ENCODE assay signal across 8 cellular contexts in the genomic region with DNA sequence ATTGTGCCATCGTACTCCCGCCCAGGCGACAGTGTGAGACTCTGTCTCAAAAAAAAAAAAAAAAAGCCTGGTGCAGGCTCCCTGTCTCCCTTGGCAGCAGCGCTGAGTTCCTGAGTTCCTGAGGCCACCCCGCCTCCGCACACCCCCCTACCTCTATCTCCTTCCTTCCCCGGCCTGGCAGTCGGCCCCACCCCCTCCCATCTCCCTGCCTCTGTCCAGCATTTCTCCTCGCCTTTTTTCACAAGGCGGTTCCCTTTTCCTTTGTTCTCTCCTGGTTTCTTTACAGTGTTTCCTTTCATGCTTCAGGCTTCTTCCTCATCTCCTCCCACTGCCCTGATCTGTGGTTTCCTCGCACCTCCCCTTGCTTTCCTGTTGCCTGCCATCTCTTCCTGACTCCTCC. TPM values are rescaled to one million over a fixed set of nuclear protein-coding genes. Genes with fewer than 3 reads are reported as not detected.
A peak's percentile ranks its signal among the peaks of the same experiment; 100 is the strongest.
DNase-seq lines count a peak whose midpoint lies in the region; ATAC-seq, FAIRE-seq and TF ChIP-seq lines count a peak whose summit lies in the region.

No MANE protein-coding gene starts in this region.

- H3K9me3 Mint-ChIP-seq in activated naive CD4-positive, alpha-beta T cell treated with anti-CD3 and anti-CD28 coated beads for 36 hours: no peaks in the 10 kb centered on the region
- no peaks in the 10 kb centered on the region for H3K9me3 Mint-ChIP-seq in stimulated activated effector memory CD8-positive, alpha-beta T cell treated with anti-CD3 and anti-CD28 coated beads, Interleukin-12 subunit alpha, Interleukin-12 subunit beta, amount 100 ng/mL, for 72 hours

- TF ChIP-seq CTCF in fibroblast of pulmonary artery (IDR thresholded peaks at IDR 0.05; ENCODE audit: low read length, missing control alignments): no peak

- H3K27me3 Mint-ChIP-seq in activated naive CD4-positive, alpha-beta T cell treated with anti-CD3 and anti-CD28 coated beads for 36 hours (ENCODE audit: low read depth): no peaks in the 10 kb centered on the region

- DNase-seq in activated naive CD4-positive, alpha-beta T cell treated with anti-CD3 and anti-CD28 coated beads for 36 hours: peak; percentile 35
- DNase-seq in activated naive CD4-positive, alpha-beta T cell (lab: John Stamatoyannopoulos, UW): no peak
- DNase-seq in SW480 (ENCODE audit: low spot score) (peak; percentile 80), fibroblast of pulmonary artery (ENCODE audit: low read depth) (peak; percentile 62), GM12892 (ENCODE audit: insufficient read length) (no peak), midbrain (lab: John Stamatoyannopoulos, UW) (no peak), NCI-H446 (lab: John Stamatoyannopoulos, UW) (no peak)
- no peak for DNase-seq in stimulated activated effector memory CD8-positive, alpha-beta T cell treated with anti-CD3 and anti-CD28 coated beads, Interleukin-12 subunit alpha, Interleukin-12 subunit beta, amount 100 ng/mL, for 72 hours (ENCODE audit: low spot score in 2 of 2)

- H3K27ac Mint-ChIP-seq in activated naive CD4-positive, alpha-beta T cell treated with anti-CD3 and anti-CD28 coated beads for 36 hours: peak overlapping the region; percentile 81
- peak overlapping the region; percentile 92 for H3K27ac Mint-ChIP-seq in stimulated activated effector memory CD8-positive, alpha-beta T cell treated with anti-CD3 and anti-CD28 coated beads, Interleukin-12 subunit alpha, Interleukin-12 subunit beta, amount 100 ng/mL, for 72 hours

- no peak for FAIRE-seq in GM12892 (lab: Jason Lieb, UNC)

- CTCF ChIA-PET in activated naive CD4-positive, alpha-beta T cell treated with anti-CD3 and anti-CD28 coated beads for 36 hours (lab: Charles Lee): interaction anchor here (1.4 kb wide), 1 partner anchor 14 kb away, joined by 3 read pairs; no protein-coding TSS in a partner anchor

- H3K4me3 ChIP-seq in fibroblast of pulmonary artery (replicated peaks; ENCODE audit: low read depth, low read length): no peak overlapping the region

- peaks cover 51% of the 10 kb centered on the region for H3K4me1 Mint-ChIP-seq in activated naive CD4-positive, alpha-beta T cell treated with anti-CD3 and anti-CD28 coated beads for 36 hours (ENCODE audit: low read depth)
- peaks cover 93% of the 10 kb centered on the region for H3K4me1 Mint-ChIP-seq in stimulated activated effector memory CD8-positive, alpha-beta T cell treated with anti-CD3 and anti-CD28 coated beads, Interleukin-12 subunit alpha, Interleukin-12 subunit beta, amount 100 ng/mL, for 72 hours

- H3K4me3 Mint-ChIP-seq in activated naive CD4-positive, alpha-beta T cell treated with anti-CD3 and anti-CD28 coated beads for 36 hours: peak overlapping the region; percentile 41
- peak overlapping the region; percentile 75 for H3K4me3 Mint-ChIP-seq in stimulated activated effector memory CD8-positive, alpha-beta T cell treated with anti-CD3 and anti-CD28 coated beads, Interleukin-12 subunit alpha, Interleukin-12 subunit beta, amount 100 ng/mL, for 72 hours

- no peaks in the 10 kb centered on the region for H3K36me3 Mint-ChIP-seq in activated naive CD4-positive, alpha-beta T cell treated with anti-CD3 and anti-CD28 coated beads for 36 hours (ENCODE audit: low read depth)
- H3K36me3 Mint-ChIP-seq in stimulated activated effector memory CD8-positive, alpha-beta T cell treated with anti-CD3 and anti-CD28 coated beads, Interleukin-12 subunit alpha, Interleukin-12 subunit beta, amount 100 ng/mL, for 72 hours: peaks cover 5% of the 10 kb centered on the region

- no peak for ATAC-seq in stimulated activated effector memory CD8-positive, alpha-beta T cell treated with anti-CD3 and anti-CD28 coated beads, Interleukin-12 subunit alpha, Interleukin-12 subunit beta, amount 100 ng/mL, for 72 hours

- no peak for TF ChIP-seq POLR2A in GM12892 (IDR thresholded peaks at IDR 0.05; ENCODE audit: low read depth, low read length)

- intact Hi-C loops in activated naive CD4-positive, alpha-beta T cell treated with anti-CD3 and anti-CD28 coated beads for 36 hours (cut with micrococcal nuclease): loop anchor here (1.0 to 2.0 kb wide), 2 partner anchors 9 to 38 kb away; partner anchors contain the start of gene TDRKH

RNA-seq across cellular contexts. Expression of gene RORC, which starts 2.7 kb away (rescaled TPM):
- total RNA-seq in activated naive CD4-positive, alpha-beta T cell treated with anti-CD3 and anti-CD28 coated beads for 36 hours: 1 to 10 TPM; 1.4 to 1.6 TPM
- polyA plus RNA-seq in GM12892 (2012; ENCODE audit: missing spikeins): not detected

RNA-seq across cellular contexts. Expression of gene C2CD4D, which starts 10.7 kb away (rescaled TPM):
- total RNA-seq in activated naive CD4-positive, alpha-beta T cell treated with anti-CD3 and anti-CD28 coated beads for 36 hours: 1 to 10 TPM; 2.3 to 2.7 TPM
- not detected for polyA plus RNA-seq in GM12892 (2012; ENCODE audit: missing spikeins)

RNA-seq across cellular contexts. Expression of gene LINGO4, which starts 23.7 kb away (rescaled TPM):
- under 1 TPM in 1 of 2 experiments, not detected in 1; 0.07 TPM for total RNA-seq in activated naive CD4-positive, alpha-beta T cell treated with anti-CD3 and anti-CD28 coated beads for 36 hours
- not detected for polyA plus RNA-seq in GM12892 (2012; ENCODE audit: missing spikeins)

RNA-seq across cellular contexts. Expression of gene THEM5, which starts 24.6 kb away (rescaled TPM):
- total RNA-seq in activated naive CD4-positive, alpha-beta T cell treated with anti-CD3 and anti-CD28 coated beads for 36 hours: not detected
- not detected for polyA plus RNA-seq in GM12892 (2012; ENCODE audit: missing spikeins)

RNA-seq across cellular contexts. Expression of gene TDRKH, which starts 38.6 kb away (rescaled TPM):
- 10 to 100 TPM; 22.0 to 22.5 TPM for total RNA-seq in activated naive CD4-positive, alpha-beta T cell treated with anti-CD3 and anti-CD28 coated beads for 36 hours
- 6.4 TPM for polyA plus RNA-seq in GM12892 (2012; ENCODE audit: missing spikeins)

Comparison
In these comparisons a context has a peak if more than half of its experiments do, and no peak if none do; other contexts are left out.
1. DNase-seq: peak in activated naive CD4-positive, alpha-beta T cell treated with anti-CD3 and anti-CD28 coated beads for 36 hours (single experiment), SW480 (single experiment) and fibroblast of pulmonary artery (single experiment); none in activated naive CD4-positive, alpha-beta T cell (0 of 4), stimulated activated effector memory CD8-positive, alpha-beta T cell treated with anti-CD3 and anti-CD28 coated beads, Interleukin-12 subunit alpha, Interleukin-12 subunit beta, amount 100 ng/mL, for 72 hours (0 of 2), GM12892 (single experiment), midbrain (single experiment) and NCI-H446 (0 of 2).